Comparison of ENCODE assay signal across 12 cellular contexts in genomic region chr6:28282923-28283322, GRCh38. TPM values are rescaled to one million over a fixed set of nuclear protein-coding genes. Genes with fewer than 3 reads are reported as not detected.
DNase-seq lines count a peak whose midpoint lies in the region; ATAC-seq and TF ChIP-seq lines count a peak whose summit lies in the region.
"Had no signal": no experiment of that assay in that cellular context is flagged by ENCODE, and none has a peak within 500 bp of the region (broad histone marks: within the 10 kb centered on the region; RNA-seq: fewer than 3 reads in every experiment).

No MANE protein-coding gene starts in this region.

- CTCF ChIA-PET in A673 (lab: Charles Lee) = no interaction called here

- no peaks in the 10 kb centered on the region for H3K27me3 ChIP-seq in A673 (replicated peaks; ENCODE audit: insufficient read depth, low read depth, low read length, poor library complexity)
- H3K27me3 ChIP-seq in HUES64 (ENCODE audit: insufficient read depth, low read length) = 0 out of 2 replicates have a peak, but pooled peaks cover 3% of the 10 kb centered on the region

- POLR2A ChIA-PET in A673 (lab: Charles Lee; ENCODE audit: low non-redundant PET) = no interaction called here

- DNase-seq in A673 (ENCODE audit: low spot score) = peak; percentile 19
- peak; percentile 11 for DNase-seq in dermis blood vessel endothelial cell
- no peak for DNase-seq in SKM-1 (lab: John Stamatoyannopoulos, UW; ENCODE audit: unreplicated experiment)
- DNase-seq: GF-D8, hypothalamus, NCI-H187, PC-9, T-helper 9 cell had no signal

- intact Hi-C loops in A673 (cut with micrococcal nuclease; ENCODE audit: unreplicated experiment) = no loop called here

- H3K27ac ChIP-seq in A673 (ENCODE audit: low read depth, low read length, poor library complexity, severe bottlenecking) (no peak overlapping the region), HUES64 (ENCODE audit: low read depth, low read length) (no peak overlapping the region)
- H3K27ac ChIP-seq: PC-9 had no signal

- H3K4me1 ChIP-seq in A673 (ENCODE audit: insufficient read depth, low read length, poor library complexity, severe bottlenecking) (no peaks in the 10 kb centered on the region), HUES64 (ENCODE audit: insufficient read depth, low read length) (peaks cover 15% of the 10 kb centered on the region)

- no peak overlapping the region for H3K9ac ChIP-seq in HUES64 (ENCODE audit: low read depth, low read length)

- ATAC-seq in HG02981 (IDR thresholded peaks at IDR 0.05; ENCODE audit: unreplicated experiment) (no peak), GM19035 (IDR thresholded peaks at IDR 0.05; ENCODE audit: unreplicated experiment) (no peak)
- ATAC-seq: sciatic nerve had no signal

- 94% methylated on average over 2 of the region's 2 CpGs for WGBS in HUES64

- TF ChIP-seq CTCF in A673 (conservative IDR thresholded peaks at IDR 0.05; ENCODE audit: low read depth, low read length) = no peak

- BruUV-seq in A673 (replicated peaks; lab: Mats Ljungman, UMichigan) = no TSS peak

- H3K4me3 ChIP-seq in A673 (ENCODE audit: low read depth, low read length, poor library complexity, severe bottlenecking) = no peak overlapping the region
- peak overlapping the region; percentile 97; the same call in 1 of the 2 replicates for H3K4me3 ChIP-seq in HUES64 (ENCODE audit: low read length)

- H3K36me3 ChIP-seq in A673 (ENCODE audit: insufficient read depth, low read length, poor library complexity, severe bottlenecking) = peaks cover 34% of the 10 kb centered on the region
- H3K36me3 ChIP-seq in HUES64 (ENCODE audit: insufficient read depth, low read length) = peaks cover 41% of the 10 kb centered on the region

- H3K9me3 ChIP-seq in A673 (ENCODE audit: low read depth, low read length, poor library complexity, severe bottlenecking) = peaks cover 5% of the 10 kb centered on the region
- no peaks in the 10 kb centered on the region for H3K9me3 ChIP-seq in HUES64 (ENCODE audit: insufficient read depth, low read depth, low read length)

RNA-seq across cellular contexts. Expression of gene PGBD1, which starts 1.6 kb away (rescaled TPM):
- total RNA-seq in A673 (2021) (11.3 and 11.6 TPM in 2 replicates), dermis blood vessel endothelial cell (8.9 and 10.2 TPM in 2 replicates)
- polyA plus RNA-seq in HUES64 (2013, experiment 1 of 2) = 7.6 TPM
- 8.4 TPM for polyA plus RNA-seq in HUES64 (2013, experiment 2 of 2)

RNA-seq across cellular contexts. Expression of gene ZSCAN26, which starts 16.0 kb away (rescaled TPM):
- total RNA-seq in A673 (2021) (15.1 and 19.9 TPM in 2 replicates), dermis blood vessel endothelial cell (12.8 and 13.3 TPM in 2 replicates)
- 11.5 TPM for polyA plus RNA-seq in HUES64 (2013, experiment 1 of 2)
- 11.2 TPM for polyA plus RNA-seq in HUES64 (2013, experiment 2 of 2)

RNA-seq across cellular contexts. Expression of gene NKAPL, which starts 23.8 kb away (rescaled TPM):
- total RNA-seq in A673 (2021) = not detected in 2 replicates
- polyA plus RNA-seq in HUES64 (2013, experiment 1 of 2) = not detected
- polyA plus RNA-seq in HUES64 (2013, experiment 2 of 2) = not detected
- total RNA-seq in dermis blood vessel endothelial cell = 0.34 and 1.1 TPM in 2 replicates
- total RNA-seq: PC-9 had no signal

RNA-seq across cellular contexts. Expression of gene ZKSCAN4, which starts 30.9 kb away (rescaled TPM):
- 6.4 and 6.6 TPM in 2 replicates for total RNA-seq in A673 (2021)
- 4.5 TPM for polyA plus RNA-seq in HUES64 (2013, experiment 1 of 2)
- 4.9 TPM for polyA plus RNA-seq in HUES64 (2013, experiment 2 of 2)
- total RNA-seq in dermis blood vessel endothelial cell = 5.2 and 7.7 TPM in 2 replicates

RNA-seq across cellular contexts. Expression of gene ZSCAN31, which starts 53.0 kb away (rescaled TPM):
- total RNA-seq in A673 (2021) (3.5 and 4.3 TPM in 2 replicates), dermis blood vessel endothelial cell (25.7 and 40.6 TPM in 2 replicates)
- 4.4 TPM for polyA plus RNA-seq in HUES64 (2013, experiment 1 of 2)
- polyA plus RNA-seq in HUES64 (2013, experiment 2 of 2) = 4.2 TPM
